Comparison of ENCODE assay signal across 8 cellular contexts in the genomic region with DNA sequence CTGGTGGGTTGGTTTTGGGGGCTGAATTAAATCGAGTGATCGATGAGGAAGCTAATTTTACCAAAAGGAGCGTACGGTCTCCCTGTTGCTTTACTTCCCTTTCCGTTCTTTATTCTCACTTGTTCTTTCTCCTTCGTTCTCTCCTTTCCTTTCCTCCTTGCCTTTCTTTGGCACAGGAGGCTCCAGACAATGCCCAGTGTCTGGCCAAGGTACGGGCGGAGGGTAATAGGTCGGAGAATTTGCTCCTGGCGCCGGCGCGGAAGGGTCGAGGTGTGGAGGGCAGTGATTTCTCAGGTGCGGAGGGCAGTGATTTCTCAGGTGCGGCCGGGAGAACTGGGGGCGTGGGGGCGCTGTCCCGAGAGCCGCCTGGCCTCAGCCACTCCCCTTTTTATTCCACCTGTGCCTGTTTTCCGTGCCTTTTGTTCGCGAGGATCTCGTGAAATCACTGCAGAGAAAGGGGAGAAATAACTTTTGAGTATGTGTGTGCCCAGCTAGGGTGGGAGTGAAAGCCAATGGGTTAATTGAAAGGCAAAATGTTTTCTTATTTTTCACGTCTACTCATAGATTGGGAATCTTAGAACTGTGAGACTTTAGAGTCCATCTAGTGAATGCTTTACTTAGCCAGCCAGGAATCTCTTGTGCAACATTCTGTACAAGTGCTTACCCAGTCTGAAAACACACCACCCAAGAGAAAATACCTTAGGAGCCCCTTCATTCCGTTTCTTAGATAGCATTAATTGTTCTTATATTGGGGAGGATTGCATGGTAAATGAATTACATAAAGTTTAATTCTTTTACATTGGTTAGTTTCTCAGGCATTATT. TPM values are rescaled to one million over a fixed set of nuclear protein-coding genes. Genes with fewer than 3 reads are reported as not detected.
DNase-seq lines count a peak whose midpoint lies in the region; TF ChIP-seq lines count a peak whose summit lies in the region.

No MANE protein-coding gene starts in this region.

- intact Hi-C loops in ascending aorta (cut with DNase I): loop anchor here (10.0 kb wide), 1 partner anchor 106 kb away; no protein-coding TSS in a partner anchor

- no peaks in the 10 kb centered on the region for H3K9me3 ChIP-seq in ascending aorta
- H3K9me3 ChIP-seq in iPS-20b (ENCODE audit: insufficient read depth, low read depth, low read length): no peaks in the 10 kb centered on the region
- H3K9me3 ChIP-seq in skeletal muscle tissue (ENCODE audit: control insufficient read depth in 3 of 3, low read length in 3 of 3): no peaks in the 10 kb centered on the region

- TF ChIP-seq CTCF in ascending aorta (IDR thresholded peaks at IDR 0.05): no peak

- H3K4me1 ChIP-seq in ascending aorta (peaks cover 0 to 3% of the 10 kb centered on the region in 2 donors), iPS-20b (ENCODE audit: insufficient read depth, low read length) (peaks cover 20% of the 10 kb centered on the region), skeletal muscle tissue (ENCODE audit: control insufficient read depth in 3 of 3, insufficient read depth in 3 of 3, low read length in 3 of 3) (peaks cover 12 to 15% (median 13%) of the 10 kb centered on the region in 3 donors)

- H3K4me3 ChIP-seq in ascending aorta (peak overlapping the region; percentile 93 to 95), iPS-20b (ENCODE audit: low read length) (peak overlapping the region; percentile 99), skeletal muscle tissue (ENCODE audit: low read length in 3 of 3) (peak overlapping the region; percentile 88 to 92 (median 90))

- H3K9ac ChIP-seq in iPS-20b (ENCODE audit: low read depth, low read length) (peak overlapping the region; percentile 98), skeletal muscle tissue (ENCODE audit: low read depth in 1 of 3, low read length in 3 of 3) (peak overlapping the region; percentile 81 to 94 (median 93))

- DNase-seq in NCI-H82 (lab: John Stamatoyannopoulos, UW) (peak; percentile 55), NCI-H82 treated with DMSO at 0.1 percent for 48 hours (lab: John Stamatoyannopoulos, UW; ENCODE audit: unreplicated experiment) (no peak), NCI-H1105 treated with DMSO at 0.1 percent for 48 hours (lab: John Stamatoyannopoulos, UW) (peak; percentile 59), ascending aorta (ENCODE audit: low spot score in 2 of 2) (no peak), ureter (ENCODE audit: low spot score) (no peak)
- DNase-seq in activated CD4-positive, alpha-beta T cell treated with anti-CD3 and anti-CD28 coated beads for 48 hours: no peak

- H3K27me3 ChIP-seq in ascending aorta (no peaks in the 10 kb centered on the region), iPS-20b (ENCODE audit: insufficient read depth, low read length) (no peaks in the 10 kb centered on the region), skeletal muscle tissue (ENCODE audit: control insufficient read depth in 3 of 3, insufficient read depth in 3 of 3, low read length in 3 of 3) (peaks cover 0 to 8% (median 0%) of the 10 kb centered on the region in 3 donors)

- H3K27ac ChIP-seq in ascending aorta (peak overlapping the region in 1 of 2 donors; percentile 66), iPS-20b (ENCODE audit: low read length) (peak overlapping the region; percentile 86), skeletal muscle tissue (ENCODE audit: low read depth, low read length) (peak overlapping the region; percentile 77)

- H3K36me3 ChIP-seq in ascending aorta (no peaks in the 10 kb centered on the region), iPS-20b (ENCODE audit: insufficient read depth, low read depth, low read length) (no peaks in the 10 kb centered on the region), skeletal muscle tissue (ENCODE audit: control insufficient read depth in 3 of 3, insufficient read depth in 3 of 3, low read length in 3 of 3) (peaks cover 0 to 3% (median 0%) of the 10 kb centered on the region in 3 donors)

RNA-seq across cellular contexts. Expression of gene FNBP1L, which starts 1.3 kb away (rescaled TPM):
- total RNA-seq in ascending aorta: 12.6 TPM
- total RNA-seq in skeletal muscle tissue: 25.1 TPM
- 53.2 TPM for total RNA-seq in ureter

Comparison
In these comparisons a context has a peak if more than half of its experiments do, and no peak if none do; other contexts are left out.
1. DNase-seq: peak in NCI-H82 (single experiment) and NCI-H1105 treated with DMSO at 0.1 percent for 48 hours (single experiment); none in NCI-H82 treated with DMSO at 0.1 percent for 48 hours (single experiment), ascending aorta (0 of 2), ureter (single experiment) and activated CD4-positive, alpha-beta T cell treated with anti-CD3 and anti-CD28 coated beads for 48 hours (single experiment).
2. Peak in every context shown above with its lines, with median percentiles within 50 percentile points of each other: H3K4me3 ChIP-seq.